Comparison of ENCODE assay signal across 14 cellular contexts in the genomic region with DNA sequence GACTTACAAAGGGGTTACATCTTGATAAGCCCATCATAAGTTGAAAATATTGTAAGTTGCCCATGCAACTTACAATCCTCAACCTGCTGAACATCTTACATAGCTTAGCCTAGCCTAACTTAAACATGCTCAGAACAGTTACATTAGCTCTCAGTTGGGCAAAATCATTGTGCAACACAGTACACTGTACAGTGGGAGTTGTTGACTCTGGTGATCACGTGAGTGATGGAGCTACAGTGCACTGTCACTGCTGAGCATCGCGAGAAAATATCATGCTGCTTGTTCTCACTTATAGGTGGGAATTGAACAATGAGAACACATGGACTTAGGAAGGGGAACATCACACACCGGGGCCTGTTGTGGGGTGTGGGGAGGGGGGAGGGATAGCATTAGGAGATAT.
A peak's percentile ranks its signal among the peaks of the same experiment; 100 is the strongest.
DNase-seq lines count a peak whose midpoint lies in the region; ATAC-seq and TF ChIP-seq lines count a peak whose summit lies in the region.
"Had no signal": no experiment of that assay in that cellular context is flagged by ENCODE, and none has a peak within 500 bp of the region (broad histone marks: within the 10 kb centered on the region; RNA-seq: fewer than 3 reads in every experiment).

No MANE protein-coding gene starts in this region.

- CTCF ChIA-PET in WTC11 (lab: Charles Lee): interaction anchor here (1.2 to 3.4 kb wide), 5 partner anchors 22 to 404 kb away, joined by 3 to 14 read pairs (median 5); no protein-coding TSS in a partner anchor
- CTCF ChIA-PET in Caco-2 (lab: Charles Lee): no interaction called here

- no TSS peak for BruUV-seq in Caco-2 (replicated peaks; lab: Mats Ljungman, UMichigan)

- no peaks in the 10 kb centered on the region for H3K36me3 ChIP-seq in Caco-2 (ENCODE audit: control insufficient read depth, insufficient read depth, low read length)
- H3K36me3 ChIP-seq: HAP-1 had no signal

- POLR2A ChIA-PET in WTC11 (lab: Charles Lee): no interaction called here
- POLR2A ChIA-PET in Caco-2 (lab: Charles Lee): no interaction called here

- ATAC-seq in WTC11 (no peak), left lobe of liver (peak; percentile 39)
- ATAC-seq: Panc1, Right ventricle myocardium inferior had no signal

- no peak overlapping the region for H3K27ac ChIP-seq in HL-60 (replicated peaks)
- H3K27ac ChIP-seq: KMS-11 had no signal

- TF ChIP-seq CTCF in HL-60 (IDR thresholded peaks at IDR 0.05; ENCODE audit: insufficient read depth, low read length) (no peak), WTC11 (IDR thresholded peaks at IDR 0.05) (no peak), Caco-2 (IDR thresholded peaks at IDR 0.05; ENCODE audit: insufficient read depth in 1 of 2, low read depth in 1 of 2, low read length in 1 of 2, severe bottlenecking in 1 of 2, unreplicated experiment in 1 of 2) (no peak)

- H3K9me3 Mint-ChIP-seq in WTC11 (no peaks in the 10 kb centered on the region), Caco-2 (ENCODE audit: unreplicated experiment) (no peaks in the 10 kb centered on the region)

- H3K27ac Mint-ChIP-seq in WTC11: no peak overlapping the region
- no peak overlapping the region for H3K27ac Mint-ChIP-seq in Caco-2 (ENCODE audit: unreplicated experiment)

- H3K27me3 Mint-ChIP-seq in WTC11 (ENCODE audit: low read depth) (no peaks in the 10 kb centered on the region; the same call in 1 of the 2 replicates), Caco-2 (ENCODE audit: insufficient read depth, unreplicated experiment) (no peaks in the 10 kb centered on the region)

- DNase-seq in HL-60 (ENCODE audit: low read depth in 1 of 2, low spot score in 1 of 2): peak; percentile 6 to 29
- DNase-seq in HuH-7 (ENCODE audit: low spot score): peak; percentile 10
- no peak for DNase-seq in WTC11 (ENCODE audit: low spot score)
- DNase-seq in left lobe of liver (ENCODE audit: low spot score): no peak
- no peak for DNase-seq in NCI-H146 treated with DMSO at 0.1 percent for 48 hours (lab: John Stamatoyannopoulos, UW; ENCODE audit: unreplicated experiment)
- DNase-seq in Caco-2: no peak
- DNase-seq in cortex of kidney (lab: John Stamatoyannopoulos, UW): no peak
- DNase-seq: DMS79, NCI-H1930, NCI-H510A treated with DMSO at 0.1 percent for 48 hours had no signal

- H3K9me3 ChIP-seq in Caco-2: no peaks in the 10 kb centered on the region
- H3K9me3 ChIP-seq: HAP-1 had no signal

- H3K4me3 ChIP-seq in HL-60 (replicated peaks; ENCODE audit: insufficient read depth, low read length) (no peak overlapping the region), Caco-2 (ENCODE audit: low read depth, low read length) (no peak overlapping the region)
- H3K4me3 ChIP-seq: HAP-1 had no signal

- no peaks in the 10 kb centered on the region for H3K4me1 ChIP-seq in Caco-2
- H3K4me1 ChIP-seq: HAP-1 had no signal

- intact Hi-C loops in Caco-2 (cut with micrococcal nuclease; ENCODE audit: unreplicated experiment): no loop called here

- H3K27me3 ChIP-seq in HL-60 (ENCODE audit: insufficient read depth, poor library complexity, severe bottlenecking): no peaks in the 10 kb centered on the region
- no peaks in the 10 kb centered on the region for H3K27me3 ChIP-seq in Caco-2 (replicated peaks; ENCODE audit: control insufficient read depth, insufficient read depth, low read length)

- H3K4me1 Mint-ChIP-seq in WTC11: peaks cover 17% of the 10 kb centered on the region
- H3K4me1 Mint-ChIP-seq in Caco-2 (ENCODE audit: low read depth, unreplicated experiment): peaks cover 7% of the 10 kb centered on the region

- H3K36me3 Mint-ChIP-seq in WTC11: no peaks in the 10 kb centered on the region
- no peaks in the 10 kb centered on the region for H3K36me3 Mint-ChIP-seq in Caco-2 (ENCODE audit: insufficient read depth, unreplicated experiment)

- H3K4me3 Mint-ChIP-seq in WTC11 (no peak overlapping the region), Caco-2 (ENCODE audit: unreplicated experiment) (no peak overlapping the region)

TF ChIP-seq in WTC11, 78 proteins besides CTCF, POLR2A, EP300 and RAD21:
- TF ChIP-seq ZBTB21 (CRISPR knock-in tag; IDR thresholded peaks at IDR 0.05; ENCODE audit: borderline replicate concordance) (no peak), IRF2 (CRISPR knock-in tag; IDR thresholded peaks at IDR 0.05; ENCODE audit: borderline replicate concordance, low read depth) (no peak), GABPB1 (CRISPR knock-in tag; IDR thresholded peaks at IDR 0.05) (peak; percentile 38; the same call in 1 of the 2 replicates)

Comparison
In these comparisons a context has a peak if more than half of its experiments do, and no peak if none do; other contexts are left out.
1. DNase-seq: peak in HL-60 (2 of 2) and HuH-7 (single experiment); none in WTC11 (single experiment), left lobe of liver (single experiment), NCI-H146 treated with DMSO at 0.1 percent for 48 hours (single experiment), Caco-2 (0 of 2) and cortex of kidney (single experiment).